11 cellular contexts compared by ENCODE assay signal in the genomic region with DNA sequence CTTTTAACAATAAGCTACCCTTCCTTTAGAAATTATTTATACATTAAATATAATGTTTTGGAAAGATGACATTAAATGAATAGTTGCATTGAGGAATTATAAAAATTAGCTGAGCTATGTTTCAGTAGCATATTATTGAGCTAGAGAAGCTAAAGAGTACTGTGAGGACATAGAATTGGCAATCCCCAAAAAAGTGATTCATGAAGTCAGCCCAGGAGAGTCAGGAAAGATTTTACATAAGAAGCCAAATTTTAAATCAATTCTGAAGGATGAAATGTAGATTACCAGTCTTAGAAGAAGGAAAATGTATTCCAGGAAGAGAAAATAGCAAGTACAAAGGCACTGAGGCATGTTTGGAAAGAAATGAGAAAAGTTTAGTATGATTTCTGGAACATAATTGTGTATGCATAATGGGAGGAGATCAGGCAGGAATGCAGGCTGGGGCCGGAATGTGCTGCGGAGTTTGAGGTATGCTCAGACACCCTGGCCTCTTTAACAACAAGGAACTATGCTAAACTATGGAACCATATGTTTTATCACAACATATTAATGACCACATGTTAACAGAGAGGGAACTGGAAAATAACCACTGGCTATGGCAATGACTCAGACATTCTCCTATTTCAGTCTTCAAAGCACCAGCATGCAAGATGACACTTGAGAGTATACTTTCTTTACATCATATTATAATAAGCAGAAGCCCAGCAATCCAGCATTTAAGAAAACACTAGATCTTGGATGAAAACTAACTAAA.
A peak's percentile ranks its signal among the peaks of the same experiment; 100 is the strongest.
DNase-seq lines count a peak whose midpoint lies in the region; ATAC-seq and TF ChIP-seq lines count a peak whose summit lies in the region.
"Had no signal": no experiment of that assay in that cellular context is flagged by ENCODE, and none has a peak within 500 bp of the region (broad histone marks: within the 10 kb centered on the region; RNA-seq: fewer than 3 reads in every experiment).

No MANE protein-coding gene starts in this region.

- no TSS peak for BruUV-seq in PC-3 (replicated peaks; lab: Mats Ljungman, UMichigan)

- intact Hi-C loops in PC-3 (cut with micrococcal nuclease), result loop anchor here (5.0 kb wide), 1 partner anchor 152 kb away; no protein-coding TSS in a partner anchor

- WGBS in GM23248 (ENCODE audit: low coverage in 1 of 2, low lambda C conversion rate in 2 of 2, missing lambda C conversion rate in 2 of 2), 2 experiments, result 90 to 98% methylated on average over 2 of the region's 2 CpGs

- CTCF ChIA-PET in PC-3 (lab: Charles Lee), result interaction anchor here (0.7 kb wide), 1 partner anchor 217 kb away, joined by 3 read pairs; no protein-coding TSS in a partner anchor

- H3K4me1 ChIP-seq in GM23248 (ENCODE audit: insufficient read depth), result peaks cover 14% of the 10 kb centered on the region
- H3K4me1 ChIP-seq in PC-3 (ENCODE audit: insufficient read depth, low read length), result peaks cover 11% of the 10 kb centered on the region

- H3K27ac ChIP-seq in GM23248 (no peak overlapping the region), PC-3 (ENCODE audit: low read length) (no peak overlapping the region)

- in situ Hi-C loops in GM23248 (cut with MboI), result no loop called here

- peak; percentile 88 for ATAC-seq in PC-3
- ATAC-seq in GM18517 (IDR thresholded peaks at IDR 0.05; ENCODE audit: unreplicated experiment), result no peak
- ATAC-seq in HG02642 (IDR thresholded peaks at IDR 0.05; ENCODE audit: poor library complexity, unreplicated experiment), result no peak
- no peak for ATAC-seq in HG03460 (IDR thresholded peaks at IDR 0.05; ENCODE audit: unreplicated experiment)

- H3K27me3 ChIP-seq in GM23248 (replicated peaks; ENCODE audit: insufficient read depth) (no peaks in the 10 kb centered on the region), PC-3 (ENCODE audit: low read length) (no peaks in the 10 kb centered on the region)

- H3K9me2 ChIP-seq in GM23248 (ENCODE audit: insufficient read depth) (no peaks in the 10 kb centered on the region), PC-3 (replicated peaks; ENCODE audit: low read length) (no peaks in the 10 kb centered on the region)

- H3K36me3 ChIP-seq in GM23248 (ENCODE audit: low read depth) (no peaks in the 10 kb centered on the region), PC-3 (ENCODE audit: low read depth, low read length) (no peaks in the 10 kb centered on the region)

- H2AFZ ChIP-seq in GM23248, result no peak overlapping the region
- H2AFZ ChIP-seq in PC-3 (ENCODE audit: low read length), result no peak overlapping the region

- H4K20me1 ChIP-seq in GM23248 (ENCODE audit: insufficient read depth) (no peaks in the 10 kb centered on the region), PC-3 (ENCODE audit: low read length) (no peaks in the 10 kb centered on the region)

- H3K4me2 ChIP-seq in GM23248 (ENCODE audit: unreplicated experiment) (no peak overlapping the region), PC-3 (ENCODE audit: low read length) (0 out of 2 replicates have a peak overlapping the region, but pooled peaks have one; percentile 6)

- 0 out of 2 replicates have a peak, but pooled peaks cover 9% of the 10 kb centered on the region for H3F3A ChIP-seq in GM23248 (ENCODE audit: insufficient read depth)
- H3F3A ChIP-seq in PC-3 (ENCODE audit: low read length, unreplicated experiment), result no peaks in the 10 kb centered on the region

- POLR2A ChIA-PET in PC-3 (lab: Charles Lee; ENCODE audit: unreplicated experiment), result no interaction called here

- H3K9ac ChIP-seq in GM23248, result no peak overlapping the region
- no peak overlapping the region for H3K9ac ChIP-seq in PC-3 (ENCODE audit: low read length)

- H3K9me3 ChIP-seq in GM23248 (ENCODE audit: low read depth) (no peaks in the 10 kb centered on the region), PC-3 (ENCODE audit: low read length) (no peaks in the 10 kb centered on the region)

- H3K4me3 ChIP-seq in GM23248 (no peak overlapping the region), PC-3 (ENCODE audit: low read length) (no peak overlapping the region), fibroblast of villous mesenchyme (ENCODE audit: low read depth, low read length) (no peak overlapping the region)
- H3K4me3 ChIP-seq: lung had no signal

- H3K79me2 ChIP-seq in GM23248 (ENCODE audit: insufficient read depth), result no peaks in the 10 kb centered on the region
- no peaks in the 10 kb centered on the region for H3K79me2 ChIP-seq in PC-3 (ENCODE audit: low read length)

- TF ChIP-seq CTCF in PC-3 (conservative IDR thresholded peaks at IDR 0.05; ENCODE audit: low read depth, low read length) (no peak), fibroblast of villous mesenchyme (IDR thresholded peaks at IDR 0.05; ENCODE audit: insufficient read depth, low read depth, low read length) (no peak)

- DNase-seq in A172 (ENCODE audit: low spot score) (peak; percentile 26), GM23248 (peak; percentile 65), PC-3 (peak; percentile 71), fibroblast of villous mesenchyme (ENCODE audit: low read depth) (peak; percentile 94), NCI-H187 treated with DMSO at 0.1 percent for 48 hours (lab: John Stamatoyannopoulos, UW) (no peak)
- DNase-seq: dermis blood vessel endothelial cell, NCI-H187 had no signal
